In genomic region chr19:7917292-7918061, GRCh38 we compare ENCODE assay signal across 1 cellular context.
TF ChIP-seq lines count a peak whose summit lies in the region.

No MANE protein-coding gene starts in this region.

TF ChIP-seq in endothelial cell of umbilical vein, 7 proteins besides CTCF, POLR2A, EP300 and RAD21:
- TF ChIP-seq POLR2AphosphoS5 (IDR thresholded peaks at IDR 0.05; ENCODE audit: insufficient read depth, low read depth, low read length): no peak
- TF ChIP-seq GATA2 (IDR thresholded peaks at IDR 0.05; ENCODE audit: insufficient read depth, insufficient read length, low read depth, low read length): no peak
- no peak for TF ChIP-seq FOS (IDR thresholded peaks at IDR 0.05; ENCODE audit: borderline replicate concordance, insufficient read depth, low read length)
- no peak for TF ChIP-seq MYC (IDR thresholded peaks at IDR 0.05; ENCODE audit: low read depth, low read length)
- TF ChIP-seq EZH2 (IDR thresholded peaks at IDR 0.05; ENCODE audit: borderline replicate concordance, low read depth, low read length, severe bottlenecking): peak; percentile 65
- TF ChIP-seq MAX (IDR thresholded peaks at IDR 0.05; ENCODE audit: insufficient read depth, insufficient read length): no peak
- TF ChIP-seq JUN (IDR thresholded peaks at IDR 0.05; ENCODE audit: borderline replicate concordance, insufficient read depth, insufficient read length, low read depth): no peak
